Comparison of ENCODE assay signal across 15 cellular contexts in the genomic region with DNA sequence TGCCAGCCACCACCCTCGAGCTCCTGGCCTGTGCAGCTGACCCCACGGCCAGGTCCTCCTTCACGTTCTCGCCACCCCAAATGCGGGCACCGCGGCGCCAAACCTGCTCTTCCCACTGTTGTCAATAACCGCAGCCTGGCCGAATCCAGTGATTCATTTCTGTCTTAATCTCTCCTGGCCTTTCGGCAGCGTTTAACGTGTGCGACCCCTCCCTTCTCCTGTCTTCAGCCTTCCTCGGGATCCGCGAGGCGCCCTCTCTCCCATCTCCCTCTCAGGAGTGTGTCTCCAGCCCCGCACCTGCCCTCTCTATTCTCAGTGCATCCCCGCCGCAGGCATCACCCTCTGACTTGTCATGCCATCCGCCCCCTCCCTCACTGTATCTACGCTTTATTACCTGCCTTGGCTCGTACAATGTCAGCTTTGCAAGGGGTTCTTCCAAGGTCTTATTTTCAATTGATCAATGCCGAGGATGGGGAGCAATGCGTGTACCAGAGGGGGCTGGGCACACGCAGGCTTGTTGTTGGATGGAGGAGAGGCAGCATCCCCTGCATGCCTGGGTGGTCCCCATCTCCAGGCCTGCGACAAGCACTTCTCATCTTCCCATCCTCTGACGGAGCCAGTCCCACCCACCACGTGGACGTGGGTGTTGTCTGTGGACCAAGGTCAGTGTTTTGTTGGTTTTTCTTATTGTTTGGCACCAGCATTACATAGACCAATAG.
A peak's percentile ranks its signal among the peaks of the same experiment; 100 is the strongest.
DNase-seq lines count a peak whose midpoint lies in the region; ATAC-seq, FAIRE-seq and TF ChIP-seq lines count a peak whose summit lies in the region.
"Had no signal": no experiment of that assay in that cellular context is flagged by ENCODE, and none has a peak within 500 bp of the region (broad histone marks: within the 10 kb centered on the region; RNA-seq: fewer than 3 reads in every experiment).

No MANE protein-coding gene starts in this region.

- peaks cover 54% of the 10 kb centered on the region for H3K4me1 Mint-ChIP-seq in HFFc6 (ENCODE audit: low read depth)
- H3K4me1 Mint-ChIP-seq: activated T-helper 17 cell treated with anti-CD3 and anti-CD28 coated beads, Interleukin-2, amount 50 U/mL, for 72 hours; immature natural killer cell had no signal

- H3K27me3 Mint-ChIP-seq in HFFc6 (ENCODE audit: insufficient read depth) = peaks cover 2% of the 10 kb centered on the region; the same call in 1 of the 2 replicates
- H3K27me3 Mint-ChIP-seq: type B pancreatic cell had no signal

- H3K36me3 ChIP-seq in brain microvascular endothelial cell (replicated peaks) (peaks cover 5% of the 10 kb centered on the region), kidney (ENCODE audit: control insufficient read depth in 1 of 2, insufficient read depth in 2 of 2, low read length in 2 of 2) (no peaks in the 10 kb centered on the region), subcutaneous abdominal adipose tissue (ENCODE audit: control insufficient read depth in 5 of 5, insufficient read depth in 5 of 5, low read length in 5 of 5) (no peaks in the 10 kb centered on the region)

- TF ChIP-seq CTCF in HFFc6 (IDR thresholded peaks at IDR 0.05) (no peak), brain microvascular endothelial cell (IDR thresholded peaks at IDR 0.05; ENCODE audit: low read depth, low read length, missing control alignments) (no peak), kidney (IDR thresholded peaks at IDR 0.05; ENCODE audit: borderline replicate concordance, extremely low read depth, insufficient read depth) (no peak)

- intact Hi-C loops in kidney (cut with DNase I) = no loop called here

- DNase-seq in HFFc6 (no peak), brain microvascular endothelial cell (no peak), kidney (peak; percentile 45), NCI-H526 treated with DMSO at 0.1 percent for 48 hours (lab: John Stamatoyannopoulos, UW) (no peak)
- DNase-seq: activated CD4-positive, alpha-beta memory T cell treated with anti-CD3 and anti-CD28 coated beads for 36 hours; immature natural killer cell; NCI-H1048 had no signal

- H3K27me3 ChIP-seq in brain microvascular endothelial cell (replicated peaks) (no peaks in the 10 kb centered on the region), subcutaneous abdominal adipose tissue (ENCODE audit: control insufficient read depth in 5 of 5, insufficient read depth in 4 of 5, low read length in 5 of 5) (peaks cover 0 to 4% (median 0%) of the 10 kb centered on the region in 5 donors)

- FAIRE-seq in kidney (lab: Jason Lieb, UNC) = no peak
- FAIRE-seq: frontal cortex had no signal

- H3K4me3 ChIP-seq in brain microvascular endothelial cell (ENCODE audit: low read depth, low read length) = no peak overlapping the region
- H3K4me3 ChIP-seq in kidney (ENCODE audit: low read length in 2 of 2) = no peak overlapping the region
- no peak overlapping the region for H3K4me3 ChIP-seq in subcutaneous abdominal adipose tissue (ENCODE audit: low read depth in 1 of 5, low read length in 5 of 5)
- H3K4me3 ChIP-seq: mucosa of descending colon had no signal

- H3K4me1 ChIP-seq in kidney (ENCODE audit: control insufficient read depth in 1 of 2, insufficient read depth in 1 of 2, low read depth in 1 of 2, low read length in 2 of 2) (no peaks in the 10 kb centered on the region), subcutaneous abdominal adipose tissue (ENCODE audit: control insufficient read depth in 5 of 5, insufficient read depth in 5 of 5, low read length in 5 of 5) (peaks cover 9 to 30% (median 16%) of the 10 kb centered on the region in 5 donors)

- H3K9me3 Mint-ChIP-seq in HFFc6 = no peaks in the 10 kb centered on the region; the same call in 1 of the 2 replicates
- H3K9me3 Mint-ChIP-seq: activated CD4-positive, alpha-beta memory T cell treated with anti-CD3 and anti-CD28 coated beads for 36 hours; activated T-helper 17 cell treated with anti-CD3 and anti-CD28 coated beads, Interleukin-2, amount 50 U/mL, for 72 hours; immature natural killer cell had no signal

- H3K9me3 ChIP-seq in kidney (ENCODE audit: control insufficient read depth in 1 of 2, low read length in 2 of 2) (no peaks in the 10 kb centered on the region), subcutaneous abdominal adipose tissue (ENCODE audit: control insufficient read depth in 5 of 5, low read length in 5 of 5) (peaks cover 0 to 3% (median 0%) of the 10 kb centered on the region in 5 donors)
- H3K9me3 ChIP-seq: mucosa of descending colon had no signal

- peaks cover 30% of the 10 kb centered on the region for H3K36me3 Mint-ChIP-seq in HFFc6 (ENCODE audit: low read depth)
- H3K36me3 Mint-ChIP-seq: activated CD4-positive, alpha-beta memory T cell treated with anti-CD3 and anti-CD28 coated beads for 36 hours; immature natural killer cell; type B pancreatic cell had no signal

- in situ Hi-C loops in brain microvascular endothelial cell (cut with HindIII; ENCODE audit: low pct_ligation_motif_present, low sequenced_read_pairs) = no loop called here

- ATAC-seq in HG02588 (IDR thresholded peaks at IDR 0.05; ENCODE audit: unreplicated experiment) (no peak), GM18517 (IDR thresholded peaks at IDR 0.05; ENCODE audit: unreplicated experiment) (no peak), GM19035 (IDR thresholded peaks at IDR 0.05; ENCODE audit: unreplicated experiment) (no peak)

- peak overlapping the region; percentile 99 for H3K27ac Mint-ChIP-seq in HFFc6
- H3K27ac Mint-ChIP-seq: activated CD4-positive, alpha-beta memory T cell treated with anti-CD3 and anti-CD28 coated beads for 36 hours; activated T-helper 17 cell treated with anti-CD3 and anti-CD28 coated beads, Interleukin-2, amount 50 U/mL, for 72 hours; immature natural killer cell; type B pancreatic cell had no signal

- peak overlapping the region; percentile 84 for H3K4me3 Mint-ChIP-seq in HFFc6
- H3K4me3 Mint-ChIP-seq: activated CD4-positive, alpha-beta memory T cell treated with anti-CD3 and anti-CD28 coated beads for 36 hours; activated T-helper 17 cell treated with anti-CD3 and anti-CD28 coated beads, Interleukin-2, amount 50 U/mL, for 72 hours; immature natural killer cell; type B pancreatic cell had no signal

- peak overlapping the region; percentile 88 for H3K27ac ChIP-seq in brain microvascular endothelial cell
- no peak overlapping the region for H3K27ac ChIP-seq in kidney (ENCODE audit: low read depth in 2 of 2, low read length in 2 of 2)
- peak overlapping the region; percentile 21 for H3K27ac ChIP-seq in subcutaneous abdominal adipose tissue (ENCODE audit: low read depth, low read length)

- H3K9ac ChIP-seq in kidney (ENCODE audit: low read length in 2 of 2) = no peak overlapping the region
- peak overlapping the region in 1 of 5 donors; percentile 7 for H3K9ac ChIP-seq in subcutaneous abdominal adipose tissue (ENCODE audit: low read length in 5 of 5)

Comparison
In these comparisons a context has a peak if more than half of its experiments do, and no peak if none do; other contexts are left out.
1. H3K27ac ChIP-seq: peak in brain microvascular endothelial cell (single experiment) and subcutaneous abdominal adipose tissue (single experiment); none in kidney (0 of 2).